In the genomic region with DNA sequence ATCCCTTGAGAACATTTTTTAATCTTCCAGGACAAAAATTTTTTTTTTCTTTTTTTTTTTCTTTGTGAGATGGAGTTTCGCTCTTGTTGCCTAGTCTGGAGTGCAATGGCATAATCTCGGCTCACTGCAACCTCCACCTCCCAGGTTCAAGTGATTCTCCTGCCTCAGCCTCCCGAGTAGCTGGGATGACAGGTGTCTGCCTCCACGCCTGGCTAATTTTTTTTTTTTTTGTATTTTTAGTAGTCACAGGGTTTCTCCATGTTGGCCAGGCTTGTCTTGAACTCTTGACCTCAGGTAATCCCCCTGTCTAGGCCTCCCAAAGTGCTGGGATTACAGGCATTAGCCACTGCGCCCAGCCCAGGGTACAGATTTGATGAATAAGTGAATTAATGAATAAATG, we compare ENCODE assay signal across 4 cellular contexts. TPM values are rescaled to one million over a fixed set of nuclear protein-coding genes. Genes with fewer than 3 reads are reported as not detected.
"Had no signal": no experiment of that assay in that cellular context is flagged by ENCODE, and none has a peak within 500 bp of the region (broad histone marks: within the 10 kb centered on the region; RNA-seq: fewer than 3 reads in every experiment).

No MANE protein-coding gene starts in this region.

RNA-seq across cellular contexts. Expression of a gene that starts 22.5 kb away (rescaled TPM):
- total RNA-seq: HepG2, HT-29, IMR-90 had no signal
- polyA plus RNA-seq: HepG2, IgD-negative memory B cell, IMR-90 had no signal
